ENCODE assay signal across 17 cellular contexts in genomic region chr13:45481688-45482087, GRCh38.
"Had no signal": no experiment of that assay in that cellular context is flagged by ENCODE, and none has a peak within 500 bp of the region (broad histone marks: within the 10 kb centered on the region; RNA-seq: fewer than 3 reads in every experiment).

No MANE protein-coding gene starts in this region.

- H3K4me1 ChIP-seq: testis, upper lobe of right lung had no signal

- ATAC-seq: activated T-helper 17 cell treated with anti-CD3 and anti-CD28 coated beads, Interleukin-2, amount 50 U/mL, for 72 hours; left colon; T-helper 17 cell; upper lobe of right lung had no signal

- H3K9me3 Mint-ChIP-seq: activated B cell treated with CpG ODN at 0.5 μM for 24 hours; activated CD4-positive, alpha-beta T cell treated with anti-CD3 and anti-CD28 coated beads, Interleukin-2, amount 10 ng/mL, durations not matched to agents 24 days and 14 days; activated naive CD4-positive, alpha-beta T cell treated with anti-CD3 and anti-CD28 coated beads for 36 hours; activated T-helper 17 cell treated with anti-CD3 and anti-CD28 coated beads, Interleukin-2, amount 50 U/mL, for 72 hours; immature natural killer cell; memory B cell; stimulated activated naive CD8-positive, alpha-beta T cell treated with anti-CD3 and anti-CD28 coated beads, Interleukin-15, Interleukin-2, amounts not matched to agents 100 ng/mL and 50 ng/mL, for 24 hours had no signal

- H3K27ac Mint-ChIP-seq: activated B cell treated with CpG ODN at 0.5 μM for 24 hours; activated CD4-positive, alpha-beta T cell treated with anti-CD3 and anti-CD28 coated beads, Interleukin-2, amount 10 ng/mL, durations not matched to agents 24 days and 14 days; activated naive CD4-positive, alpha-beta T cell treated with anti-CD3 and anti-CD28 coated beads for 36 hours; memory B cell; nephron; stimulated activated naive CD8-positive, alpha-beta T cell treated with anti-CD3 and anti-CD28 coated beads, Interleukin-15, Interleukin-2, amounts not matched to agents 100 ng/mL and 50 ng/mL, for 24 hours had no signal

- H3K27me3 Mint-ChIP-seq: activated B cell treated with CpG ODN at 0.5 μM for 24 hours; activated CD4-positive, alpha-beta T cell treated with anti-CD3 and anti-CD28 coated beads, Interleukin-2, amount 10 ng/mL, durations not matched to agents 24 days and 14 days; activated T-helper 17 cell treated with anti-CD3 and anti-CD28 coated beads, Interleukin-2, amount 50 U/mL, for 72 hours; memory B cell; stimulated activated naive CD8-positive, alpha-beta T cell treated with anti-CD3 and anti-CD28 coated beads, Interleukin-15, Interleukin-2, amounts not matched to agents 100 ng/mL and 50 ng/mL, for 24 hours; T-helper 17 cell had no signal

- H3K9me3 ChIP-seq: testis, upper lobe of right lung had no signal

- H3K27me3 ChIP-seq: testis, upper lobe of right lung had no signal

- H3K27ac ChIP-seq: testis, upper lobe of right lung had no signal

- H3K4me1 Mint-ChIP-seq: activated B cell treated with CpG ODN at 0.5 μM for 24 hours; activated CD4-positive, alpha-beta T cell treated with anti-CD3 and anti-CD28 coated beads, Interleukin-2, amount 10 ng/mL, durations not matched to agents 24 days and 14 days; activated T-helper 17 cell treated with anti-CD3 and anti-CD28 coated beads, Interleukin-2, amount 50 U/mL, for 72 hours; nephron had no signal

- H3K4me3 ChIP-seq: testis, upper lobe of right lung had no signal

- H3K4me3 Mint-ChIP-seq: activated B cell treated with CpG ODN at 0.5 μM for 24 hours; activated CD4-positive, alpha-beta T cell treated with anti-CD3 and anti-CD28 coated beads, Interleukin-2, amount 10 ng/mL, durations not matched to agents 24 days and 14 days; activated naive CD4-positive, alpha-beta T cell treated with anti-CD3 and anti-CD28 coated beads for 36 hours; activated T-helper 17 cell treated with anti-CD3 and anti-CD28 coated beads, Interleukin-2, amount 50 U/mL, for 72 hours; immature natural killer cell; memory B cell; nephron; stimulated activated naive CD8-positive, alpha-beta T cell treated with anti-CD3 and anti-CD28 coated beads, Interleukin-15, Interleukin-2, amounts not matched to agents 100 ng/mL and 50 ng/mL, for 24 hours; T-helper 17 cell had no signal

- DNase-seq: activated B cell treated with CpG ODN at 0.5 μM for 24 hours; activated CD4-positive, alpha-beta T cell treated with anti-CD3 and anti-CD28 coated beads, Interleukin-2, amount 10 ng/mL, durations not matched to agents 24 days and 14 days; activated naive CD4-positive, alpha-beta T cell treated with anti-CD3 and anti-CD28 coated beads for 36 hours; activated T-cell treated with anti-CD3 and anti-CD28 coated beads for 4 hours; effector memory CD4-positive, alpha-beta T cell; erythroblast; immature natural killer cell; left colon; stimulated activated CD4-positive, alpha-beta T cell treated with anti-CD3 and anti-CD28 coated beads, Interleukin-15, amount 100 ng/mL, for 24 hours; stimulated activated CD4-positive, alpha-beta T cell treated with anti-CD3 and anti-CD28 coated beads, Interleukin-4, amount 100 ng/mL, for 24 hours; T-helper 17 cell; testis; upper lobe of right lung had no signal
